ENCODE assay signal across 17 cellular contexts in the genomic region with DNA sequence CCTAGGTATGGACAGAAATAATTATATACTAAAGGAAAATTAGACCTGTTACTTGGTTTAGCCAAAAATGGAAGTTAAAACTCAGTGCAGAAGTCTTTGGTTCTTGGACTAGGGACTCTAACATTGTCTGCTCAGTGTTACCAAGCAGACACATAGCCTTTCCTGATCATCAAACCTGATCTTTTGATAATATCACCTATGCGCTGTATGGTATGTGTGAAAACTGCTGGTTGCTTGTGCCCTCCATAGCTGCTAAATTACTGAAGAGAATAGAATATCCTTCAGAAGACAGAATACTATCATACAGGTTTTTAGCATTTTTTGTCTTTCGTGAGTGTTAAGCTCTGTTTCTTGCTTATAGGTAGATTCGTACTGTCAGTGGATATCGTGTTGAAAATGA.
"Had no signal": no experiment of that assay in that cellular context is flagged by ENCODE, and none has a peak within 500 bp of the region (broad histone marks: within the 10 kb centered on the region; RNA-seq: fewer than 3 reads in every experiment).

No MANE protein-coding gene starts in this region.

- H3K27ac ChIP-seq: body of pancreas, esophagus squamous epithelium, skin epidermis, stomach, uterus had no signal

- H3K4me3 ChIP-seq: adrenal gland, body of pancreas, esophagus squamous epithelium, mucosa of descending colon, skin epidermis, stomach, uterus had no signal

- H3K9me3 ChIP-seq: adrenal gland, body of pancreas, esophagus squamous epithelium, mucosa of descending colon, stomach, uterus had no signal

- H3K27me3 ChIP-seq: adrenal gland, body of pancreas, esophagus squamous epithelium, stomach, uterus had no signal

- ATAC-seq: activated T-helper 17 cell treated with anti-CD3 and anti-CD28 coated beads, Interleukin-2, amount 50 U/mL, for 72 hours; body of pancreas; mucosa of descending colon; natural killer cell treated with Interleukin-12 subunit alpha and Interleukin-12 subunit beta and Interleukin-15 and Interleukin-18, amount 100 ng/mL, for 72 hours; WTC11 had no signal

- H3K4me1 ChIP-seq: uterus had no signal

- DNase-seq: activated CD4-positive, alpha-beta T cell treated with anti-CD3 and anti-CD28 coated beads, Interleukin-2, amount 10 ng/mL, durations not matched to agents 24 days and 14 days; activated CD8-positive, alpha-beta memory T cell treated with anti-CD3 and anti-CD28 coated beads for 24 hours; activated naive CD4-positive, alpha-beta T cell treated with anti-CD3 and anti-CD28 coated beads for 36 hours; adrenal gland; body of pancreas; esophagus squamous epithelium; foreskin fibroblast; head of caudate nucleus; islet precursor cell; mucosa of descending colon; retina; stomach; uterus had no signal

- H3K36me3 ChIP-seq: adrenal gland, esophagus squamous epithelium, stomach, uterus had no signal
